Comparison of ENCODE assay signal across 12 cellular contexts in the genomic region with DNA sequence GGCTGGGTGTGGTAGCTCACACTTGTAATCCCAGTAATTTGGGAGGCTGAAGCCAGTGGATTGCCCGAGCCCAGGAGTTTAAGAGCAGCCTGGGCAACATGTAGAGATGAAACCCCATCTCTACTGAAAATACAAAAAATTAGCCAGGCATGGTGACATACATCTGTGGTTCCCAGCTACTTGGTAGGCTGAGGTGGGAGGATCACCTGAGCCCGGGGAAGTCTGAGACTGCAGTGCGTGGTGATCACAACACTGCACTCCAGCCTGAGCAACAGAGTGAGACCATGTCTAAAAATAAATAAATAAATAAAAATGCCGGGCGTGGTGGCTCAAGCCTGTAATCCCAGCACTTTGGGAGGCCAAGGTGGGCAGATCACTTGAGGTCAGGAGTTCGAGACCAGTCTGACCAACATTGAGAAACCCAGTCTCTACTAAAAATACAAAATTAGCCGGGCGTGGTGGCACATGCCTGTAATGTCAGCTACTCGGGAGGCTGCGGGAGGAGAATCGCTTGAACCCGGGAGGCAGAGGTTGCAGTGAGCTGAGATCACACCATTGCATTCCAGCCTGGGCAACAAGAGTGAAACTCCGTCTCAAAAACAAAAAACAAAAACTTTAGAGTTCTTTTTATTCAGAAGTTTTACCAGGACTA. TPM values are rescaled to one million over a fixed set of nuclear protein-coding genes. Genes with fewer than 3 reads are reported as not detected.
DNase-seq lines count a peak whose midpoint lies in the region; ATAC-seq, FAIRE-seq and TF ChIP-seq lines count a peak whose summit lies in the region.
"Not testable (repeated sequence)": the region's sequence is repeated elsewhere in the genome, so short reads cannot be mapped to it uniquely, and the experiment has no call there.
"Had no signal": no experiment of that assay in that cellular context is flagged by ENCODE, and none has a peak within 500 bp of the region (broad histone marks: within the 10 kb centered on the region; RNA-seq: fewer than 3 reads in every experiment).

No MANE protein-coding gene starts in this region.

- not testable (repeated sequence) for H3K9me2 ChIP-seq in OCI-LY7 (ENCODE audit: insufficient read depth, low read length)

- not testable (repeated sequence) for H3K27me3 ChIP-seq in GM12878 (replicated peaks in 1 of 2; ENCODE audit: control insufficient read depth in 2 of 2, insufficient read depth in 2 of 2, low read length in 1 of 2)

- CTCF ChIA-PET in OCI-LY7 (lab: Charles Lee; ENCODE audit: unreplicated experiment) (interaction anchor here (0.6 kb wide), 1 partner anchor 123 kb away, joined by 3 read pairs; no protein-coding TSS in a partner anchor), GM12878 (lab: Yijun Ruan, JAX) (interaction anchor here (0.6 to 5.5 kb wide), 13 partner anchors 8 to 58 kb away, joined by 3 to 53 read pairs (median 7); a partner anchor contains a TSS)

- peak overlapping the region; percentile 44 to 55 for H3K4me3 Mint-ChIP-seq in stimulated activated naive B cell treated with anti-CD40 and anti-IgM and Interleukin-4, amounts not matched to agents 10 μg/mL and 1 μg/mL and 100 μg/mL, for 72 hours

- not testable (repeated sequence) for H3K79me2 ChIP-seq in OCI-LY7 (ENCODE audit: insufficient read depth, low read depth, low read length); GM12878 (ENCODE audit: control insufficient read depth, insufficient read depth, low read length)

- H4K20me1 ChIP-seq in OCI-LY7 (ENCODE audit: insufficient read depth, low read length); GM12878 (ENCODE audit: control insufficient read depth, insufficient read depth): not testable (repeated sequence)

- H3K36me3 ChIP-seq in OCI-LY7 (ENCODE audit: insufficient read depth, low read length); GM12878 (ENCODE audit: control insufficient read depth in 2 of 2, insufficient read depth in 2 of 2, low read length in 1 of 2): not testable (repeated sequence)

- H3K9me3 Mint-ChIP-seq in stimulated activated naive B cell treated with anti-CD40 and anti-IgM and Interleukin-4, amounts not matched to agents 10 μg/mL and 1 μg/mL and 100 μg/mL, for 72 hours: not testable (repeated sequence)

- H3K9me3 ChIP-seq in OCI-LY7 (ENCODE audit: low read length); GM12878 (replicated peaks; ENCODE audit: control insufficient read depth, insufficient read depth, low read length): not testable (repeated sequence)

- DNase-seq in OCI-LY7 (ENCODE audit: low spot score): peak; percentile 70
- DNase-seq in GM12878 (ENCODE audit: low read depth, low spot score): not testable (repeated sequence)
- DNase-seq in stimulated activated naive B cell treated with anti-CD40 and anti-IgM and Interleukin-4, amounts not matched to agents 10 μg/mL and 1 μg/mL and 100 μg/mL, for 72 hours: peak; percentile 67

- not testable (repeated sequence) for TF ChIP-seq RAD21 in GM12878 (IDR thresholded peaks at IDR 0.05; ENCODE audit: insufficient read depth, low read depth, low read length)

- BruUV-seq in OCI-LY7 (replicated peaks; lab: Mats Ljungman, UMichigan): not testable (repeated sequence)
- BruUV-seq in GM12878 (replicated peaks; lab: Mats Ljungman, UMichigan): TSS peak; percentile 62

- not testable (repeated sequence) for TF ChIP-seq POLR2A in GM18505 (IDR thresholded peaks at IDR 0.05; ENCODE audit: borderline replicate concordance, extremely low read depth, insufficient read depth, insufficient read length); GM12878 (IDR thresholded peaks at IDR 0.05; ENCODE audit: low read depth, low read length)

- peak overlapping the region; percentile 86 for H3K27ac ChIP-seq in OCI-LY7 (ENCODE audit: low read depth, low read length, poor library complexity, severe bottlenecking)
- H3K27ac ChIP-seq in GM12878 (ENCODE audit: control insufficient read depth, insufficient read depth): peak overlapping the region; percentile 68

- FAIRE-seq in GM12878 (lab: Jason Lieb, UNC): not testable (repeated sequence)

- not testable (repeated sequence) for TF ChIP-seq CTCF in OCI-LY7 (conservative IDR thresholded peaks at IDR 0.05; ENCODE audit: low read length); GM12878 (IDR thresholded peaks at IDR 0.05 in 2 of 3, conservative IDR thresholded peaks at IDR 0.05 in 1 of 3; ENCODE audit: control insufficient read depth in 2 of 3, extremely low read depth in 1 of 3, insufficient read depth in 1 of 3, low read depth in 3 of 3, low read length in 3 of 3)

- H3K4me1 Mint-ChIP-seq in stimulated activated naive B cell treated with anti-CD40 and anti-IgM and Interleukin-4, amounts not matched to agents 10 μg/mL and 1 μg/mL and 100 μg/mL, for 72 hours: peaks cover 31 to 50% of the 10 kb centered on the region in 2 donors

- in situ Hi-C loops in GM12878 (cut with MboI): not testable (repeated sequence)

- under 1% methylated on average over 13 of the region's 13 CpGs for WGBS in GM12878 (ENCODE audit: insufficient coverage, insufficient replicate concordance, low lambda C conversion rate, missing lambda C conversion rate)

- RAD21 ChIA-PET in GM12878 (lab: Charles Lee; ENCODE audit: unreplicated experiment): interaction anchor here (0.6 to 7.6 kb wide), 14 partner anchors 10 to 120 kb away, joined by 4 to 70 read pairs (median 10); a partner anchor contains a TSS

- peak overlapping the region; percentile 96 for H3K27ac Mint-ChIP-seq in stimulated activated naive B cell treated with anti-CD40 and anti-IgM and Interleukin-4, amounts not matched to agents 10 μg/mL and 1 μg/mL and 100 μg/mL, for 72 hours

- intact Hi-C loops in OCI-LY7 (cut with micrococcal nuclease; ENCODE audit: unreplicated experiment) (loop anchor here (1.0 to 5.0 kb wide), 4 partner anchors 21 to 133 kb away; a partner anchor contains a TSS), GM12878 (cut with micrococcal nuclease; ENCODE audit: unreplicated experiment) (loop anchor here (1.0 to 2.0 kb wide), 3 partner anchors 21 to 39 kb away; a partner anchor contains a TSS)

- H2AFZ ChIP-seq in OCI-LY7 (ENCODE audit: low read length): peak overlapping the region; percentile 4; the same call in 1 of the 2 replicates
- H2AFZ ChIP-seq in GM12878 (ENCODE audit: control insufficient read depth, low read depth, low read length): not testable (repeated sequence)

- not testable (repeated sequence) for H3K36me3 Mint-ChIP-seq in stimulated activated naive B cell treated with anti-CD40 and anti-IgM and Interleukin-4, amounts not matched to agents 10 μg/mL and 1 μg/mL and 100 μg/mL, for 72 hours

- TF ChIP-seq EP300 in GM12878 (IDR thresholded peaks at IDR 0.05; ENCODE audit: borderline replicate concordance in 1 of 2, control insufficient read depth in 1 of 2, low read depth in 2 of 2, low read length in 2 of 2): peak in 1 of 2 experiments; percentile 19; a peak in 1 of 4 replicates

- H3K4me3 ChIP-seq in OCI-LY7 (ENCODE audit: low read depth, low read length, poor library complexity, severe bottlenecking) (peak overlapping the region; percentile 44), GM12878 (peak overlapping the region; percentile 21; the same call in 1 of the 2 replicates)

- ATAC-seq in GM18505 (IDR thresholded peaks at IDR 0.05; ENCODE audit: unreplicated experiment): peak; percentile 45
- peak; percentile 42 for ATAC-seq in GM19463 (IDR thresholded peaks at IDR 0.05; ENCODE audit: unreplicated experiment)
- peak; percentile 44 for ATAC-seq in GM21825 (IDR thresholded peaks at IDR 0.05; ENCODE audit: unreplicated experiment)
- peak; percentile 33 for ATAC-seq in HG02981 (IDR thresholded peaks at IDR 0.05; ENCODE audit: unreplicated experiment)
- peak; percentile 31 for ATAC-seq in HG03378 (IDR thresholded peaks at IDR 0.05; ENCODE audit: unreplicated experiment)
- peak; percentile 75 for ATAC-seq in GM12878
- peak; percentile 72 to 77 for ATAC-seq in stimulated activated naive B cell treated with anti-CD40 and anti-IgM and Interleukin-4, amounts not matched to agents 10 μg/mL and 1 μg/mL and 100 μg/mL, for 72 hours (replicated peaks)

- H3K27me3 Mint-ChIP-seq in stimulated activated naive B cell treated with anti-CD40 and anti-IgM and Interleukin-4, amounts not matched to agents 10 μg/mL and 1 μg/mL and 100 μg/mL, for 72 hours: not testable (repeated sequence)

- H3K4me2 ChIP-seq in OCI-LY7 (ENCODE audit: low read length): peak overlapping the region; percentile 62
- peak overlapping the region; percentile 75 for H3K4me2 ChIP-seq in GM12878 (ENCODE audit: control insufficient read depth, insufficient read depth)

- H3K9ac ChIP-seq in GM12878 (ENCODE audit: control insufficient read depth, insufficient read depth, low read length): peak overlapping the region; percentile 65

- peaks cover 53% of the 10 kb centered on the region for H3K4me1 ChIP-seq in OCI-LY7 (ENCODE audit: insufficient read depth, low read length, poor library complexity, severe bottlenecking)
- H3K4me1 ChIP-seq in GM12878 (ENCODE audit: control insufficient read depth, insufficient read depth, low read length): peaks cover 46% of the 10 kb centered on the region

- POLR2A ChIA-PET in OCI-LY7 (lab: Charles Lee) (interaction anchor here (0.6 to 4.7 kb wide), 7 partner anchors 13 to 359 kb away, joined by 3 to 35 read pairs (median 3); a partner anchor contains a TSS), GM12878 (lab: Charles Lee) (interaction anchor here (0.8 to 5.5 kb wide), 15 partner anchors 11 to 130 kb away, joined by 3 to 57 read pairs (median 7); a partner anchor contains a TSS)

- SMC1A ChIA-PET in GM12878 (lab: Charles Lee; ENCODE audit: uncharacterized antibody, unreplicated experiment): interaction anchor here (0.9 to 7.0 kb wide), 19 partner anchors 9 to 619 kb away, joined by 3 to 97 read pairs (median 5); a partner anchor contains a TSS

RNA-seq across cellular contexts. Expression of a gene that starts 20.6 kb away (rescaled TPM):
- total RNA-seq in OCI-LY7 (2014; rRNA removed; shearing (Covaris generic)): 75.2 and 102 TPM in 2 replicates
- total RNA-seq in OCI-LY7 (2022) (48.5 and 57.9 TPM in 2 replicates), GM12878 (2014; rRNA removed) (68.8 and 71.3 TPM in 2 replicates), GM12878 (2014; rRNA removed; fragmentation: Illumina TruSeq; extraction: Trizol) (16.6 and 17.1 TPM in 2 replicates), GM12878 (2021) (56.2 and 57.2 TPM in 2 replicates)
- 69.0 and 77.4 TPM in 2 replicates for total RNA-seq in GM12878 (2013; cell fraction: nucleolus; rRNA removed)
- 12.2 TPM for polyA plus RNA-seq in GM12878 (2011; ENCODE audit: low read depth)
- polyA plus RNA-seq in GM12878 (2011; rRNA removed) (8.8 and 21.5 TPM in 2 replicates), GM12878 (2014; fragmentation: Illumina TruSeq; extraction: Trizol) (5.4 and 11.6 TPM in 2 replicates), GM12878 (2014; fragmentation: Nextera tagmentation; extraction: Ambion mirVana) (1 to 10 TPM in 1 of 2 experiments, under 1 TPM in 1; 0.84 to 5.1 TPM), GM12878 (2014; rRNA removed) (65.2 and 70.6 TPM in 2 replicates), GM12878 (2016; fragmentation: Nextera tagmentation; extraction: Ambion mirVana) (10 to 100 TPM; 82.3 to 95.7 TPM)
- polyA plus RNA-seq in GM12878 (2011; cell fraction: cytosol; rRNA removed): 30.0 and 54.7 TPM in 2 replicates
- polyA plus RNA-seq in GM12878 (2011; cell fraction: nucleus; rRNA removed): 275 and 289 TPM in 2 replicates
- 37.9 and 40.1 TPM in 2 replicates for polyA plus RNA-seq in GM12878 (2012)
- 13.8 and 33.1 TPM in 2 replicates for polyA minus RNA-seq in GM12878 (2011; rRNA and poly(A)+ RNA removed)
- 16.1 and 21.0 TPM in 2 replicates for polyA minus RNA-seq in GM12878 (2011; cell fraction: cytosol; rRNA and poly(A)+ RNA removed)
- 22.2 and 38.7 TPM in 2 replicates for polyA minus RNA-seq in GM12878 (2011; cell fraction: nucleus; rRNA and poly(A)+ RNA removed)

RNA-seq across cellular contexts. Expression of a gene that starts 23.2 kb away (rescaled TPM):
- not detected in 2 replicates for total RNA-seq in OCI-LY7 (2014; rRNA removed; shearing (Covaris generic))
- total RNA-seq in OCI-LY7 (2022): 0.09 and 0.29 TPM in 2 replicates
- 152 and 169 TPM in 2 replicates for total RNA-seq in GM12878 (2013; cell fraction: nucleolus; rRNA removed)
- total RNA-seq in GM12878 (2014; rRNA removed): 59.6 and 71.1 TPM in 2 replicates
- 32.8 and 40.6 TPM in 2 replicates for total RNA-seq in GM12878 (2014; rRNA removed; fragmentation: Illumina TruSeq; extraction: Trizol)
- 114 and 115 TPM in 2 replicates for total RNA-seq in GM12878 (2021)
- polyA plus RNA-seq in GM12878 (2011; ENCODE audit: low read depth): 15.7 TPM
- 18.2 and 40.5 TPM in 2 replicates for polyA plus RNA-seq in GM12878 (2011; rRNA removed)
- polyA plus RNA-seq in GM12878 (2011; cell fraction: cytosol; rRNA removed): 58.2 and 63.2 TPM in 2 replicates
- polyA plus RNA-seq in GM12878 (2011; cell fraction: nucleus; rRNA removed): 60.0 and 69.8 TPM in 2 replicates
- 37.2 and 56.8 TPM in 2 replicates for polyA plus RNA-seq in GM12878 (2012)
- 12.4 and 49.6 TPM in 2 replicates for polyA plus RNA-seq in GM12878 (2014; fragmentation: Illumina TruSeq; extraction: Trizol)
- polyA plus RNA-seq in GM12878 (2014; fragmentation: Nextera tagmentation; extraction: Ambion mirVana): 10 to 100 TPM in 1 of 2 experiments, 1 to 10 TPM in 1; 9.8 to 32.0 TPM
- polyA plus RNA-seq in GM12878 (2014; rRNA removed): 68.0 and 85.0 TPM in 2 replicates
- 10 to 100 TPM; 69.7 to 71.9 TPM for polyA plus RNA-seq in GM12878 (2016; fragmentation: Nextera tagmentation; extraction: Ambion mirVana)
- 33.1 and 63.8 TPM in 2 replicates for polyA minus RNA-seq in GM12878 (2011; rRNA and poly(A)+ RNA removed)
- polyA minus RNA-seq in GM12878 (2011; cell fraction: cytosol; rRNA and poly(A)+ RNA removed): 32.3 and 32.7 TPM in 2 replicates
- 25.4 and 41.4 TPM in 2 replicates for polyA minus RNA-seq in GM12878 (2011; cell fraction: nucleus; rRNA and poly(A)+ RNA removed)
- total RNA-seq: bronchial epithelial cell; CD8-positive, alpha-beta T cell; fibroblast of lung; mammary epithelial cell had no signal

RNA-seq across cellular contexts. Expression of a gene that starts 59.7 kb away (rescaled TPM):
- total RNA-seq in OCI-LY7 (2014; rRNA removed; shearing (Covaris generic)): 28.3 and 32.2 TPM in 2 replicates
- total RNA-seq in OCI-LY7 (2022) (52.7 and 55.9 TPM in 2 replicates), GM12878 (2014; rRNA removed) (46.1 and 46.2 TPM in 2 replicates), GM12878 (2014; rRNA removed; fragmentation: Illumina TruSeq; extraction: Trizol) (27.5 and 28.7 TPM in 2 replicates), GM12878 (2021) (59.6 and 59.8 TPM in 2 replicates)
- total RNA-seq in GM12878 (2013; cell fraction: nucleolus; rRNA removed): 36.8 and 39.8 TPM in 2 replicates
- 20.8 TPM for polyA plus RNA-seq in GM12878 (2011; ENCODE audit: low read depth)
- polyA plus RNA-seq in GM12878 (2011; rRNA removed) (29.8 and 50.0 TPM in 2 replicates), GM12878 (2014; fragmentation: Illumina TruSeq; extraction: Trizol) (44.0 and 50.1 TPM in 2 replicates), GM12878 (2014; fragmentation: Nextera tagmentation; extraction: Ambion mirVana) (1 to 10 TPM; 5.3 to 6.4 TPM), GM12878 (2014; rRNA removed) (41.7 and 43.1 TPM in 2 replicates), GM12878 (2016; fragmentation: Nextera tagmentation; extraction: Ambion mirVana) (10 to 100 TPM; 59.9 to 64.4 TPM)
- polyA plus RNA-seq in GM12878 (2011; cell fraction: cytosol; rRNA removed): 42.8 and 42.9 TPM in 2 replicates
- polyA plus RNA-seq in GM12878 (2011; cell fraction: nucleus; rRNA removed): 57.4 and 73.7 TPM in 2 replicates
- polyA plus RNA-seq in GM12878 (2012): 28.5 and 35.1 TPM in 2 replicates
- 53.7 and 65.1 TPM in 2 replicates for polyA minus RNA-seq in GM12878 (2011; rRNA and poly(A)+ RNA removed)
- polyA minus RNA-seq in GM12878 (2011; cell fraction: cytosol; rRNA and poly(A)+ RNA removed): 15.1 and 19.0 TPM in 2 replicates
- polyA minus RNA-seq in GM12878 (2011; cell fraction: nucleus; rRNA and poly(A)+ RNA removed): 16.0 and 23.1 TPM in 2 replicates

Comparison
In these comparisons a context has a peak if more than half of its experiments do, and no peak if none do; other contexts are left out.
1. RNA of a gene that starts 23.2 kb away (total RNA-seq): 32.8 to 169 TPM in GM12878; 0.09 to 0.29 TPM in OCI-LY7; every median in the first group is over 10 times any median in the second.
2. Peak in every context shown above with its lines, with median percentiles within 50 percentile points of each other: ATAC-seq.